12 cellular contexts compared by ENCODE assay signal in genomic region chr18:48639772-48640432, GRCh38.
A peak's percentile ranks its signal among the peaks of the same experiment; 100 is the strongest.
DNase-seq lines count a peak whose midpoint lies in the region; ATAC-seq, FAIRE-seq and TF ChIP-seq lines count a peak whose summit lies in the region.
"Had no signal": no experiment of that assay in that cellular context is flagged by ENCODE, and none has a peak within 500 bp of the region (broad histone marks: within the 10 kb centered on the region; RNA-seq: fewer than 3 reads in every experiment).

No MANE protein-coding gene starts in this region.

- no peak for FAIRE-seq in small intestine (lab: Jason Lieb, UNC)
- FAIRE-seq: H54 had no signal

- no peaks in the 10 kb centered on the region for H3K27me3 Mint-ChIP-seq in type B pancreatic cell

- ATAC-seq in Right ventricle myocardium superior (ENCODE audit: poor library complexity) (peak; percentile 13), Right ventricle myocardium inferior (no peak), foreskin keratinocyte (peak; percentile 80), GM21825 (IDR thresholded peaks at IDR 0.05; ENCODE audit: unreplicated experiment) (no peak)
- ATAC-seq: activated T-helper 17 cell treated with anti-CD3 and anti-CD28 coated beads, Interleukin-2, amount 50 U/mL, for 72 hours had no signal

- WGBS in small intestine, 3 donors, result 84 to 90% (median 88%) methylated on average over 14 of the region's 14 CpGs

- H3K27ac Mint-ChIP-seq in type B pancreatic cell, result no peak overlapping the region
- H3K27ac Mint-ChIP-seq: activated T-helper 17 cell treated with anti-CD3 and anti-CD28 coated beads, Interleukin-2, amount 50 U/mL, for 72 hours had no signal

- in situ Hi-C loops in SK-MEL-5 (cut with HindIII; ENCODE audit: low pct_unique_long_range_greater_than_20kb, low sequenced_read_pairs), result no loop called here

- TF ChIP-seq CTCF in foreskin keratinocyte (conservative IDR thresholded peaks at IDR 0.05) (peak; percentile 42), type B pancreatic cell (conservative IDR thresholded peaks at IDR 0.05) (peak; percentile 48)

- H3K9me3 Mint-ChIP-seq in type B pancreatic cell, result peaks cover 7% of the 10 kb centered on the region
- H3K9me3 Mint-ChIP-seq: activated T-helper 17 cell treated with anti-CD3 and anti-CD28 coated beads, Interleukin-2, amount 50 U/mL, for 72 hours had no signal

- intact Hi-C loops in Right ventricle myocardium superior (cut with DNase I), result no loop called here
- intact Hi-C loops in Right ventricle myocardium inferior (cut with DNase I), result no loop called here

- H3K36me3 Mint-ChIP-seq in type B pancreatic cell, result peaks cover 30% of the 10 kb centered on the region

- no peaks in the 10 kb centered on the region for H3K9me3 ChIP-seq in small intestine (ENCODE audit: control insufficient read depth, low read depth)

- H3K4me1 ChIP-seq in foreskin keratinocyte (peaks cover 7% of the 10 kb centered on the region), small intestine (ENCODE audit: control insufficient read depth in 2 of 2, insufficient read depth in 1 of 2, low read depth in 1 of 2, low read length in 1 of 2) (no peaks in the 10 kb centered on the region)

- no peaks in the 10 kb centered on the region for H3K36me3 ChIP-seq in small intestine (ENCODE audit: control insufficient read depth in 2 of 2, insufficient read depth in 2 of 2, low read length in 2 of 2)

- no peak overlapping the region for H3K4me3 ChIP-seq in small intestine (ENCODE audit: low read depth in 1 of 2, low read length in 2 of 2)

- H3K27ac ChIP-seq in foreskin keratinocyte (no peak overlapping the region), small intestine (ENCODE audit: low read depth in 1 of 2, low read length in 1 of 2) (no peak overlapping the region)
- H3K27ac ChIP-seq: C4-2B had no signal

- DNase-seq in Right ventricle myocardium superior (no peak), Right ventricle myocardium inferior (ENCODE audit: missing footprints) (no peak), SK-MEL-5 (ENCODE audit: low read depth, low spot score) (peak; percentile 17), foreskin keratinocyte (no peak), type B pancreatic cell (ENCODE audit: extremely low spot score, unreplicated experiment) (no peak), DMS153 treated with DMSO at 0.1 percent for 48 hours (lab: John Stamatoyannopoulos, UW; ENCODE audit: unreplicated experiment) (no peak), small intestine (no peak)
- DNase-seq: islet precursor cell had no signal

- no peak overlapping the region for H3K4me3 Mint-ChIP-seq in type B pancreatic cell
- H3K4me3 Mint-ChIP-seq: activated T-helper 17 cell treated with anti-CD3 and anti-CD28 coated beads, Interleukin-2, amount 50 U/mL, for 72 hours had no signal

- H3K27me3 ChIP-seq in foreskin keratinocyte (no peaks in the 10 kb centered on the region), small intestine (ENCODE audit: control insufficient read depth in 2 of 2, insufficient read depth in 2 of 2, low read length in 2 of 2) (no peaks in the 10 kb centered on the region)

- H3K4me1 Mint-ChIP-seq in type B pancreatic cell (ENCODE audit: unreplicated experiment), result peaks cover 20% of the 10 kb centered on the region
- H3K4me1 Mint-ChIP-seq: activated T-helper 17 cell treated with anti-CD3 and anti-CD28 coated beads, Interleukin-2, amount 50 U/mL, for 72 hours had no signal

Comparison
In these comparisons a context has a peak if more than half of its experiments do, and no peak if none do; other contexts are left out.
1. ATAC-seq: peak in Right ventricle myocardium superior (single experiment) and foreskin keratinocyte (single experiment); none in Right ventricle myocardium inferior (single experiment) and GM21825 (single experiment).